In the genomic region with DNA sequence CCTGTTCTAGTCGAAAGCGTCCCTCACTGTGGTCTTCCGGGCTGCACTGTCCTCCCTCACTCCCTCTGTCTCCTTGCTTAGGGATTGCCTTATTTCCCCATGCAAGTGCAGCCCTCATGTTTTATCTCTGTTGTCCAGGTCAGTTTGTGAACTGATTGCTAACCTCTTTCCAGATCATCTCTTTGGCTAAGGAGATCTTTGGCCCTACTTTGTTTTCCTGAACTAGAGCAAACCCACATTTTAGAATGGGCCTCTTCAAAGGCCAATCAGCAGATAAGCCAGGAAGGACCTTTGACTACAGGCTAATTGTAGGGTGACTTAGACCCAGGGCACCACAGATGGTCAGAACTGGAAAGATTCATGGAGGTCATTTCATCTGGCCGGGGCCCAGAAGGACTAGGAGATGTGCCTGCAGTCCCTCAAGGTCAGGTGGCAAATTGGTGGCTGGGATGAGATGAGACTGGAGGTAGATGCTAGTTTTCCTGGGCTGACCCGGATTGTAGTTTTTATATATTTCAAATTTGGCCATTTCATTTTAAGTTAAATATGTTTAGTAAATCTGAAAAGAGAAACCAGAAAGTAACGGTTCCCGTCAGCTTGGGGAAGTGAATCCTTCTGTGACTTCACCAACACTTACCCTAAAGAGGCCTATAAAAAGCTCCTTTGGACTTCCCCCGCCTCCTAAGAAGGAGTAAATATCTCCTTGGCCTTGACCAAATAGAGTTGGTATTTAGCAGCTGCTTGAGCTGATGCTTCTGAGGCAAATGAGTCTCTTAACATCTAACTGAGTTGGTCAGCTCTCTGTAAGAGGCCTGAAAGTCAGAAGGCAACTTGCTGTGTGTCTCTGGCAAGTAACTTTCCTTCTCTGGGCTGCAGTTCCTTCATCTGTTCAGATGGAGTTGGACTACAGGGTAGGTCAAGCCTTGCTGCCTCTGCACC, we compare ENCODE assay signal across 8 cellular contexts. TPM values are rescaled to one million over a fixed set of nuclear protein-coding genes. Genes with fewer than 3 reads are reported as not detected.
A peak's percentile ranks its signal among the peaks of the same experiment; 100 is the strongest.
DNase-seq lines count a peak whose midpoint lies in the region; ATAC-seq, FAIRE-seq and TF ChIP-seq lines count a peak whose summit lies in the region.

No MANE protein-coding gene starts in this region.

- TF ChIP-seq CTCF in OCI-LY7 (conservative IDR thresholded peaks at IDR 0.05; ENCODE audit: low read length) (no peak), HepG2 (CRISPR knock-in tag; IDR thresholded peaks at IDR 0.05) (peak; percentile 35)

- H3K27me3 ChIP-seq in HepG2 (ENCODE audit: control insufficient read depth in 1 of 2, insufficient read depth in 2 of 2, low read length in 2 of 2): no peaks in the 10 kb centered on the region

- in situ Hi-C loops in HepG2 (cut with HindIII; ENCODE audit: extremely low pct_ligation_motif_present, low pct_unique_long_range_greater_than_20kb): no loop called here

- H3K9ac ChIP-seq in HepG2 (ENCODE audit: insufficient read depth, low read depth, low read length): peak overlapping the region; percentile 62

- 13% methylated on average over 8 of the region's 8 CpGs for WGBS in HepG2 (ENCODE audit: low lambda C conversion rate)

- BruUV-seq in OCI-LY7 (replicated peaks; lab: Mats Ljungman, UMichigan) (TSS peak; percentile 85), HepG2 (replicated peaks; lab: Mats Ljungman, UMichigan) (TSS peak; percentile 92)

- no peaks in the 10 kb centered on the region for H3K9me3 ChIP-seq in OCI-LY7 (ENCODE audit: low read length)
- no peaks in the 10 kb centered on the region for H3K9me3 ChIP-seq in HepG2 (ENCODE audit: low read length)

- no peaks in the 10 kb centered on the region for H3K79me2 ChIP-seq in OCI-LY7 (ENCODE audit: insufficient read depth, low read depth, low read length)
- no peaks in the 10 kb centered on the region for H3K79me2 ChIP-seq in HepG2 (ENCODE audit: insufficient read depth, low read length)

- H3K4me1 ChIP-seq in OCI-LY7 (ENCODE audit: insufficient read depth, low read length, poor library complexity, severe bottlenecking): peaks cover 90% of the 10 kb centered on the region
- H3K4me1 ChIP-seq in HepG2 (ENCODE audit: insufficient read depth, low read length): peaks cover 59% of the 10 kb centered on the region

- peak; percentile 51; the same call in 1 of the 2 replicates for TF ChIP-seq RAD21 in HepG2 (CRISPR knock-in tag; IDR thresholded peaks at IDR 0.05)

- DNase-seq in OCI-LY7 (ENCODE audit: low spot score) (peak; percentile 94), HepG2 (ENCODE audit: low spot score) (peak; percentile 98), COLO829 (ENCODE audit: low spot score) (no peak), NCI-H2081 treated with DMSO at 0.1 percent for 48 hours (lab: John Stamatoyannopoulos, UW) (no peak), D341Med (ENCODE audit: low spot score) (no peak), COR-L47 (lab: John Stamatoyannopoulos, UW) (no peak)

- peak; percentile 77 for ATAC-seq in GM18909 (IDR thresholded peaks at IDR 0.05; ENCODE audit: poor library complexity, unreplicated experiment)
- peak; percentile 69 for ATAC-seq in HG02759 (IDR thresholded peaks at IDR 0.05; ENCODE audit: unreplicated experiment)
- ATAC-seq in HepG2: peak; percentile 93

- peak in 1 of 2 experiments; percentile 95; a peak in 2 of 4 replicates for TF ChIP-seq EP300 in HepG2 (IDR thresholded peaks at IDR 0.05; ENCODE audit: low read depth in 2 of 2, low read length in 2 of 2)
- peak; percentile 83; the same call in 1 of the 2 replicates for TF ChIP-seq EP300 in HepG2 (CRISPR knock-in tag; IDR thresholded peaks at IDR 0.05; ENCODE audit: borderline replicate concordance)

- H2AFZ ChIP-seq in OCI-LY7 (ENCODE audit: low read length): peak overlapping the region; percentile 47; the same call in 1 of the 2 replicates
- peak overlapping the region; percentile 43 for H2AFZ ChIP-seq in HepG2 (ENCODE audit: low read length)

- no peaks in the 10 kb centered on the region for H4K20me1 ChIP-seq in OCI-LY7 (ENCODE audit: insufficient read depth, low read length)
- H4K20me1 ChIP-seq in HepG2 (ENCODE audit: insufficient read depth, low read length): no peaks in the 10 kb centered on the region

- H3K27ac ChIP-seq in OCI-LY7 (ENCODE audit: low read depth, low read length, poor library complexity, severe bottlenecking) (peak overlapping the region; percentile 95), HepG2 (ENCODE audit: extremely low read length, insufficient read depth, low read length) (peak overlapping the region; percentile 85)

- H3K4me2 ChIP-seq in OCI-LY7 (ENCODE audit: low read length) (peak overlapping the region; percentile 75), HepG2 (ENCODE audit: low read depth, low read length) (peak overlapping the region; percentile 84)

- H3K4me3 ChIP-seq in OCI-LY7 (ENCODE audit: low read depth, low read length, poor library complexity, severe bottlenecking) (peak overlapping the region; percentile 62), HepG2 (replicated peaks in 1 of 3; ENCODE audit: insufficient read depth in 1 of 3, low read depth in 2 of 3, low read length in 3 of 3) (peak overlapping the region; percentile 43 to 58 (median 46))

- TF ChIP-seq POLR2A in HepG2 (IDR thresholded peaks at IDR 0.05; ENCODE audit: insufficient read depth in 1 of 2, low read depth in 2 of 2, low read length in 2 of 2): peak; percentile 69 to 73; a peak in 3 of 4 replicates

- no peaks in the 10 kb centered on the region for H3K9me2 ChIP-seq in OCI-LY7 (ENCODE audit: insufficient read depth, low read length)

- intact Hi-C loops in OCI-LY7 (cut with micrococcal nuclease; ENCODE audit: unreplicated experiment): loop anchor here (1.0 kb wide), 2 partner anchors 25 to 50 kb away; no protein-coding TSS in a partner anchor
- intact Hi-C loops in HepG2 (cut with micrococcal nuclease; ENCODE audit: unreplicated experiment): loop anchor here (1.0 kb wide), 1 partner anchor 14 kb away; no protein-coding TSS in a partner anchor

- CTCF ChIA-PET in OCI-LY7 (lab: Charles Lee; ENCODE audit: unreplicated experiment): interaction anchor here (0.6 to 1.5 kb wide), 7 partner anchors 17 to 770 kb away, joined by 3 to 4 read pairs (median 3); no protein-coding TSS in a partner anchor
- CTCF ChIA-PET in HepG2 (lab: Yijun Ruan, JAX; ENCODE audit: low intra/inter-chr PET ratio, low total read pairs): interaction anchor here (0.8 kb wide), 1 partner anchor 109 kb away, joined by 3 read pairs; no protein-coding TSS in a partner anchor

- POLR2A ChIA-PET in OCI-LY7 (lab: Charles Lee): interaction anchor here (0.5 to 5.8 kb wide), 24 partner anchors 9 to 258 kb away, joined by 3 to 108 read pairs (median 4); a partner anchor contains a TSS
- POLR2A ChIA-PET in HepG2 (lab: Yijun Ruan, JAX): interaction anchor here (1.3 to 4.8 kb wide), 4 partner anchors 9 to 98 kb away, joined by 4 to 33 read pairs (median 7); a partner anchor contains a TSS

- FAIRE-seq in HepG2 (lab: Jason Lieb, UNC): peak; percentile 96

- H3K36me3 ChIP-seq in OCI-LY7 (ENCODE audit: insufficient read depth, low read length) (peaks cover 7% of the 10 kb centered on the region; the same call in 1 of the 2 replicates), HepG2 (replicated peaks in 1 of 2; ENCODE audit: control insufficient read depth in 1 of 2, insufficient read depth in 2 of 2, low read length in 2 of 2) (no peaks in the 10 kb centered on the region)

RNA-seq across cellular contexts. Expression of a gene that starts 6.3 kb away (rescaled TPM):
- total RNA-seq in OCI-LY7 (2014; rRNA removed; shearing (Covaris generic)): 113 TPM in 2 replicates
- 118 and 144 TPM in 2 replicates for total RNA-seq in OCI-LY7 (2022)
- 41.4 and 42.2 TPM in 2 replicates for total RNA-seq in HepG2 (2016; rRNA removed; fragmentation: Illumina TruSeq; extraction: Trizol)
- total RNA-seq in HepG2 (2016; cell fraction: cytosol; rRNA removed; fragmentation: Illumina TruSeq; extraction: Trizol; ENCODE audit: low read depth): 27.2 and 31.3 TPM in 2 replicates
- 37.5 and 41.8 TPM in 2 replicates for total RNA-seq in HepG2 (2016; cell fraction: insoluble cytoplasmic fraction; rRNA removed; fragmentation: Illumina TruSeq; extraction: Trizol)
- 45.2 and 53.1 TPM in 2 replicates for total RNA-seq in HepG2 (2016; cell fraction: membrane; rRNA removed; fragmentation: Illumina TruSeq; extraction: Trizol)
- 24.9 and 25.1 TPM in 2 replicates for total RNA-seq in HepG2 (2016; cell fraction: nucleus; rRNA removed; fragmentation: Illumina TruSeq; extraction: Trizol)
- polyA plus RNA-seq in HepG2 (2011; rRNA removed): 24.4 and 27.7 TPM in 2 replicates
- 26.0 and 29.6 TPM in 2 replicates for polyA plus RNA-seq in HepG2 (2011; cell fraction: cytosol; rRNA removed)
- polyA plus RNA-seq in HepG2 (2011; cell fraction: nucleus; rRNA removed): 33.6 and 35.5 TPM in 2 replicates
- 16.6 and 24.7 TPM in 2 replicates for polyA plus RNA-seq in HepG2 (2012)
- 24.2 and 31.6 TPM in 2 replicates for polyA plus RNA-seq in HepG2 (2016; cell fraction: cytosol; fragmentation: Illumina TruSeq; extraction: Trizol; ENCODE audit: low read depth)
- polyA plus RNA-seq in HepG2 (2016; cell fraction: insoluble cytoplasmic fraction; fragmentation: Illumina TruSeq; extraction: Trizol; ENCODE audit: low read depth): 47.0 and 51.5 TPM in 2 replicates
- 34.4 and 46.3 TPM in 2 replicates for polyA plus RNA-seq in HepG2 (2016; cell fraction: membrane; fragmentation: Illumina TruSeq; extraction: Trizol; ENCODE audit: low read depth)
- polyA plus RNA-seq in HepG2 (2016; cell fraction: nucleus; fragmentation: Illumina TruSeq; extraction: Trizol; ENCODE audit: insufficient read depth, low read depth): 42.3 and 47.3 TPM in 2 replicates
- polyA minus RNA-seq in HepG2 (2011; rRNA and poly(A)+ RNA removed; ENCODE audit: low replicate concordance): 17.3 and 57.6 TPM in 2 replicates
- 9.2 and 11.1 TPM in 2 replicates for polyA minus RNA-seq in HepG2 (2011; cell fraction: cytosol; rRNA and poly(A)+ RNA removed)
- 14.4 and 14.5 TPM in 2 replicates for polyA minus RNA-seq in HepG2 (2011; cell fraction: nucleus; rRNA and poly(A)+ RNA removed)

RNA-seq across cellular contexts. Expression of a gene that starts 24.5 kb away (rescaled TPM):
- 69.4 and 70.9 TPM in 2 replicates for total RNA-seq in OCI-LY7 (2014; rRNA removed; shearing (Covaris generic))
- total RNA-seq in OCI-LY7 (2022): 132 and 139 TPM in 2 replicates
- 12.4 and 14.0 TPM in 2 replicates for total RNA-seq in HepG2 (2016; rRNA removed; fragmentation: Illumina TruSeq; extraction: Trizol)
- total RNA-seq in HepG2 (2016; cell fraction: cytosol; rRNA removed; fragmentation: Illumina TruSeq; extraction: Trizol; ENCODE audit: low read depth): 14.9 and 19.4 TPM in 2 replicates
- total RNA-seq in HepG2 (2016; cell fraction: insoluble cytoplasmic fraction; rRNA removed; fragmentation: Illumina TruSeq; extraction: Trizol): 12.4 and 12.8 TPM in 2 replicates
- total RNA-seq in HepG2 (2016; cell fraction: membrane; rRNA removed; fragmentation: Illumina TruSeq; extraction: Trizol): 20.2 and 27.4 TPM in 2 replicates
- 7.5 and 8.5 TPM in 2 replicates for total RNA-seq in HepG2 (2016; cell fraction: nucleus; rRNA removed; fragmentation: Illumina TruSeq; extraction: Trizol)
- 28.0 and 28.5 TPM in 2 replicates for polyA plus RNA-seq in HepG2 (2011; rRNA removed)
- 30.7 and 36.9 TPM in 2 replicates for polyA plus RNA-seq in HepG2 (2011; cell fraction: cytosol; rRNA removed)
- polyA plus RNA-seq in HepG2 (2011; cell fraction: nucleus; rRNA removed): 22.5 and 28.6 TPM in 2 replicates
- 16.1 and 23.1 TPM in 2 replicates for polyA plus RNA-seq in HepG2 (2012)
- polyA plus RNA-seq in HepG2 (2016; cell fraction: cytosol; fragmentation: Illumina TruSeq; extraction: Trizol; ENCODE audit: low read depth): 24.3 and 26.9 TPM in 2 replicates
- 14.3 and 16.3 TPM in 2 replicates for polyA plus RNA-seq in HepG2 (2016; cell fraction: insoluble cytoplasmic fraction; fragmentation: Illumina TruSeq; extraction: Trizol; ENCODE audit: low read depth)
- polyA plus RNA-seq in HepG2 (2016; cell fraction: membrane; fragmentation: Illumina TruSeq; extraction: Trizol; ENCODE audit: low read depth): 22.6 and 27.4 TPM in 2 replicates
- 16.3 and 18.0 TPM in 2 replicates for polyA plus RNA-seq in HepG2 (2016; cell fraction: nucleus; fragmentation: Illumina TruSeq; extraction: Trizol; ENCODE audit: insufficient read depth, low read depth)
- 36.9 and 56.1 TPM in 2 replicates for polyA minus RNA-seq in HepG2 (2011; rRNA and poly(A)+ RNA removed; ENCODE audit: low replicate concordance)
- polyA minus RNA-seq in HepG2 (2011; cell fraction: cytosol; rRNA and poly(A)+ RNA removed): 8.3 and 10.2 TPM in 2 replicates
- 6.3 and 6.7 TPM in 2 replicates for polyA minus RNA-seq in HepG2 (2011; cell fraction: nucleus; rRNA and poly(A)+ RNA removed)

RNA-seq across cellular contexts. Expression of a gene that starts 33.8 kb away (rescaled TPM):
- total RNA-seq in OCI-LY7 (2014; rRNA removed; shearing (Covaris generic)): 123 and 127 TPM in 2 replicates
- total RNA-seq in OCI-LY7 (2022) (90.2 and 103 TPM in 2 replicates), HepG2 (2016; rRNA removed; fragmentation: Illumina TruSeq; extraction: Trizol) (162 and 184 TPM in 2 replicates)
- 134 and 137 TPM in 2 replicates for total RNA-seq in HepG2 (2016; cell fraction: cytosol; rRNA removed; fragmentation: Illumina TruSeq; extraction: Trizol; ENCODE audit: low read depth)
- total RNA-seq in HepG2 (2016; cell fraction: insoluble cytoplasmic fraction; rRNA removed; fragmentation: Illumina TruSeq; extraction: Trizol): 167 and 201 TPM in 2 replicates
- 80.5 and 88.4 TPM in 2 replicates for total RNA-seq in HepG2 (2016; cell fraction: membrane; rRNA removed; fragmentation: Illumina TruSeq; extraction: Trizol)
- total RNA-seq in HepG2 (2016; cell fraction: nucleus; rRNA removed; fragmentation: Illumina TruSeq; extraction: Trizol): 68.8 and 73.8 TPM in 2 replicates
- polyA plus RNA-seq in HepG2 (2011; rRNA removed): 94.2 and 97.0 TPM in 2 replicates
- 87.2 and 95.5 TPM in 2 replicates for polyA plus RNA-seq in HepG2 (2011; cell fraction: cytosol; rRNA removed)
- polyA plus RNA-seq in HepG2 (2011; cell fraction: nucleus; rRNA removed): 63.3 and 73.0 TPM in 2 replicates
- 72.9 and 76.0 TPM in 2 replicates for polyA plus RNA-seq in HepG2 (2012)
- 45.6 and 49.3 TPM in 2 replicates for polyA plus RNA-seq in HepG2 (2016; cell fraction: cytosol; fragmentation: Illumina TruSeq; extraction: Trizol; ENCODE audit: low read depth)
- 166 and 186 TPM in 2 replicates for polyA plus RNA-seq in HepG2 (2016; cell fraction: insoluble cytoplasmic fraction; fragmentation: Illumina TruSeq; extraction: Trizol; ENCODE audit: low read depth)
- polyA plus RNA-seq in HepG2 (2016; cell fraction: membrane; fragmentation: Illumina TruSeq; extraction: Trizol; ENCODE audit: low read depth): 55.3 and 55.7 TPM in 2 replicates
- polyA plus RNA-seq in HepG2 (2016; cell fraction: nucleus; fragmentation: Illumina TruSeq; extraction: Trizol; ENCODE audit: insufficient read depth, low read depth): 89.9 and 111 TPM in 2 replicates
- 59.7 and 76.4 TPM in 2 replicates for polyA minus RNA-seq in HepG2 (2011; rRNA and poly(A)+ RNA removed; ENCODE audit: low replicate concordance)
- 39.8 and 44.1 TPM in 2 replicates for polyA minus RNA-seq in HepG2 (2011; cell fraction: cytosol; rRNA and poly(A)+ RNA removed)
- polyA minus RNA-seq in HepG2 (2011; cell fraction: nucleus; rRNA and poly(A)+ RNA removed): 72.5 and 79.3 TPM in 2 replicates

RNA-seq across cellular contexts. Expression of a gene that starts 34.1 kb away (rescaled TPM):
- total RNA-seq in OCI-LY7 (2014; rRNA removed; shearing (Covaris generic)): 52.3 and 77.6 TPM in 2 replicates
- total RNA-seq in OCI-LY7 (2022) (106 and 122 TPM in 2 replicates), HepG2 (2016; rRNA removed; fragmentation: Illumina TruSeq; extraction: Trizol) (20.9 and 28.4 TPM in 2 replicates)
- total RNA-seq in HepG2 (2016; cell fraction: cytosol; rRNA removed; fragmentation: Illumina TruSeq; extraction: Trizol; ENCODE audit: low read depth): 27.6 and 36.0 TPM in 2 replicates
- total RNA-seq in HepG2 (2016; cell fraction: insoluble cytoplasmic fraction; rRNA removed; fragmentation: Illumina TruSeq; extraction: Trizol): 19.3 and 27.1 TPM in 2 replicates
- total RNA-seq in HepG2 (2016; cell fraction: membrane; rRNA removed; fragmentation: Illumina TruSeq; extraction: Trizol): 16.9 and 18.9 TPM in 2 replicates
- total RNA-seq in HepG2 (2016; cell fraction: nucleus; rRNA removed; fragmentation: Illumina TruSeq; extraction: Trizol): 36.9 and 38.2 TPM in 2 replicates
- polyA plus RNA-seq in HepG2 (2011; rRNA removed): 43.7 and 50.1 TPM in 2 replicates
- 13.5 and 14.0 TPM in 2 replicates for polyA plus RNA-seq in HepG2 (2011; cell fraction: cytosol; rRNA removed)
- polyA plus RNA-seq in HepG2 (2011; cell fraction: nucleus; rRNA removed): 250 and 284 TPM in 2 replicates
- 35.6 and 46.6 TPM in 2 replicates for polyA plus RNA-seq in HepG2 (2012)
- polyA plus RNA-seq in HepG2 (2016; cell fraction: cytosol; fragmentation: Illumina TruSeq; extraction: Trizol; ENCODE audit: low read depth): 2.6 and 2.9 TPM in 2 replicates
- 14.5 and 18.7 TPM in 2 replicates for polyA plus RNA-seq in HepG2 (2016; cell fraction: insoluble cytoplasmic fraction; fragmentation: Illumina TruSeq; extraction: Trizol; ENCODE audit: low read depth)
- polyA plus RNA-seq in HepG2 (2016; cell fraction: membrane; fragmentation: Illumina TruSeq; extraction: Trizol; ENCODE audit: low read depth): 7.5 and 8.4 TPM in 2 replicates
- 131 and 138 TPM in 2 replicates for polyA plus RNA-seq in HepG2 (2016; cell fraction: nucleus; fragmentation: Illumina TruSeq; extraction: Trizol; ENCODE audit: insufficient read depth, low read depth)
- polyA minus RNA-seq in HepG2 (2011; rRNA and poly(A)+ RNA removed; ENCODE audit: low replicate concordance): 45.8 and 47.5 TPM in 2 replicates
- polyA minus RNA-seq in HepG2 (2011; cell fraction: cytosol; rRNA and poly(A)+ RNA removed): 11.4 and 16.5 TPM in 2 replicates
- 60.0 and 81.4 TPM in 2 replicates for polyA minus RNA-seq in HepG2 (2011; cell fraction: nucleus; rRNA and poly(A)+ RNA removed)

Comparison
In these comparisons a context has a peak if more than half of its experiments do, and no peak if none do; other contexts are left out.
1. DNase-seq: peak in OCI-LY7 (single experiment) and HepG2 (single experiment); none in COLO829 (single experiment), NCI-H2081 treated with DMSO at 0.1 percent for 48 hours (single experiment), D341Med (single experiment) and COR-L47 (single experiment).
2. Peak in every context shown above with its lines, with median percentiles within 50 percentile points of each other: ATAC-seq.